In genomic region chr2:8508766-8509165, GRCh38 we compare ENCODE assay signal across 14 cellular contexts.
DNase-seq lines count a peak whose midpoint lies in the region; ATAC-seq and TF ChIP-seq lines count a peak whose summit lies in the region.
"Had no signal": no experiment of that assay in that cellular context is flagged by ENCODE, and none has a peak within 500 bp of the region (broad histone marks: within the 10 kb centered on the region; RNA-seq: fewer than 3 reads in every experiment).

No MANE protein-coding gene starts in this region.

- no peak overlapping the region for H2AFZ ChIP-seq in parathyroid adenoma
- H2AFZ ChIP-seq: GM23248 had no signal

- H3K27me3 Mint-ChIP-seq in central memory CD8-positive, alpha-beta T cell = no peaks in the 10 kb centered on the region
- H3K27me3 Mint-ChIP-seq in chondrocyte (ENCODE audit: low read depth) = peaks cover 4% of the 10 kb centered on the region
- peaks cover 40 to 69% of the 10 kb centered on the region in 2 donors for H3K27me3 Mint-ChIP-seq in stimulated activated naive B cell treated with anti-CD40 and anti-IgM and Interleukin-4, amounts not matched to agents 10 μg/mL and 1 μg/mL and 100 μg/mL, for 72 hours
- peaks cover 11% of the 10 kb centered on the region for H3K27me3 Mint-ChIP-seq in activated naive CD4-positive, alpha-beta T cell treated with anti-CD3 and anti-CD28 coated beads, Interleukin-2, amount 10 ng/mL, durations not matched to agents 7 days and 5 days
- H3K27me3 Mint-ChIP-seq: CD4-positive, alpha-beta T cell had no signal

- peaks cover 10% of the 10 kb centered on the region for H3K9me3 Mint-ChIP-seq in central memory CD8-positive, alpha-beta T cell
- peaks cover 6% of the 10 kb centered on the region for H3K9me3 Mint-ChIP-seq in chondrocyte (ENCODE audit: low read depth)
- H3K9me3 Mint-ChIP-seq in stimulated activated naive B cell treated with anti-CD40 and anti-IgM and Interleukin-4, amounts not matched to agents 10 μg/mL and 1 μg/mL and 100 μg/mL, for 72 hours = peaks cover 22 to 23% of the 10 kb centered on the region in 2 donors
- peaks cover 35% of the 10 kb centered on the region for H3K9me3 Mint-ChIP-seq in activated naive CD4-positive, alpha-beta T cell treated with anti-CD3 and anti-CD28 coated beads, Interleukin-2, amount 10 ng/mL, durations not matched to agents 7 days and 5 days

- no peaks in the 10 kb centered on the region for H3K36me3 ChIP-seq in parathyroid adenoma (ENCODE audit: control insufficient read depth, insufficient read depth, low read length)
- H3K36me3 ChIP-seq in uterus = no peaks in the 10 kb centered on the region
- H3K36me3 ChIP-seq: HAP-1 had no signal

- peaks cover 30% of the 10 kb centered on the region for H3K4me1 Mint-ChIP-seq in central memory CD8-positive, alpha-beta T cell
- H3K4me1 Mint-ChIP-seq in chondrocyte (ENCODE audit: low read depth) = peaks cover 12% of the 10 kb centered on the region
- H3K4me1 Mint-ChIP-seq in stimulated activated naive B cell treated with anti-CD40 and anti-IgM and Interleukin-4, amounts not matched to agents 10 μg/mL and 1 μg/mL and 100 μg/mL, for 72 hours = peaks cover 12 to 30% of the 10 kb centered on the region in 2 donors
- H3K4me1 Mint-ChIP-seq in activated naive CD4-positive, alpha-beta T cell treated with anti-CD3 and anti-CD28 coated beads, Interleukin-2, amount 10 ng/mL, durations not matched to agents 7 days and 5 days = peaks cover 28% of the 10 kb centered on the region

- H3K9ac ChIP-seq in parathyroid adenoma = no peak overlapping the region
- H3K9ac ChIP-seq: GM23248 had no signal

- no peaks in the 10 kb centered on the region for H3K36me3 Mint-ChIP-seq in central memory CD8-positive, alpha-beta T cell (ENCODE audit: insufficient read depth)
- H3K36me3 Mint-ChIP-seq in chondrocyte (ENCODE audit: low read depth) = peaks cover 3% of the 10 kb centered on the region
- H3K36me3 Mint-ChIP-seq in stimulated activated naive B cell treated with anti-CD40 and anti-IgM and Interleukin-4, amounts not matched to agents 10 μg/mL and 1 μg/mL and 100 μg/mL, for 72 hours = peaks cover 15 to 23% of the 10 kb centered on the region in 2 donors
- peaks cover 22% of the 10 kb centered on the region for H3K36me3 Mint-ChIP-seq in activated naive CD4-positive, alpha-beta T cell treated with anti-CD3 and anti-CD28 coated beads, Interleukin-2, amount 10 ng/mL, durations not matched to agents 7 days and 5 days

- CTCF ChIA-PET in activated naive CD4-positive, alpha-beta T cell treated with anti-CD3 and anti-CD28 coated beads, Interleukin-2, amount 10 ng/mL, durations not matched to agents 7 days and 5 days (lab: Charles Lee) = no interaction called here

- H3K9me3 ChIP-seq in parathyroid adenoma (ENCODE audit: control insufficient read depth, low read length) (no peaks in the 10 kb centered on the region), uterus (no peaks in the 10 kb centered on the region)
- H3K9me3 ChIP-seq: HAP-1 had no signal

- no peak overlapping the region for H3K4me2 ChIP-seq in parathyroid adenoma (ENCODE audit: low read length)

- no peak for TF ChIP-seq POLR2A in uterus (IDR thresholded peaks at IDR 0.05)

- H3K4me3 Mint-ChIP-seq in central memory CD8-positive, alpha-beta T cell = no peak overlapping the region
- no peak overlapping the region for H3K4me3 Mint-ChIP-seq in chondrocyte (ENCODE audit: unreplicated experiment)
- H3K4me3 Mint-ChIP-seq in stimulated activated naive B cell treated with anti-CD40 and anti-IgM and Interleukin-4, amounts not matched to agents 10 μg/mL and 1 μg/mL and 100 μg/mL, for 72 hours = no peak overlapping the region
- no peak overlapping the region for H3K4me3 Mint-ChIP-seq in activated naive CD4-positive, alpha-beta T cell treated with anti-CD3 and anti-CD28 coated beads, Interleukin-2, amount 10 ng/mL, durations not matched to agents 7 days and 5 days
- H3K4me3 Mint-ChIP-seq: CD4-positive, alpha-beta T cell had no signal

- peak overlapping the region; percentile 41 for H3K27ac Mint-ChIP-seq in central memory CD8-positive, alpha-beta T cell (ENCODE audit: low read depth)
- no peak overlapping the region for H3K27ac Mint-ChIP-seq in chondrocyte (ENCODE audit: unreplicated experiment)
- H3K27ac Mint-ChIP-seq in stimulated activated naive B cell treated with anti-CD40 and anti-IgM and Interleukin-4, amounts not matched to agents 10 μg/mL and 1 μg/mL and 100 μg/mL, for 72 hours = peak overlapping the region; percentile 71
- H3K27ac Mint-ChIP-seq in activated naive CD4-positive, alpha-beta T cell treated with anti-CD3 and anti-CD28 coated beads, Interleukin-2, amount 10 ng/mL, durations not matched to agents 7 days and 5 days = no peak overlapping the region
- H3K27ac Mint-ChIP-seq: CD4-positive, alpha-beta T cell had no signal

- ATAC-seq in central memory CD8-positive, alpha-beta T cell (replicated peaks; ENCODE audit: extremely low read depth, poor library complexity, severe bottlenecking) = no peak
- no peak for ATAC-seq in stimulated activated naive B cell treated with anti-CD40 and anti-IgM and Interleukin-4, amounts not matched to agents 10 μg/mL and 1 μg/mL and 100 μg/mL, for 72 hours (replicated peaks)
- ATAC-seq: HepG2 had no signal

- intact Hi-C loops in uterus (cut with DNase I; ENCODE audit: low total_unique reads) = no loop called here

- TF ChIP-seq CTCF in chondrocyte (IDR thresholded peaks at IDR 0.05) (no peak), parathyroid adenoma (IDR thresholded peaks at IDR 0.05) (no peak), uterus (IDR thresholded peaks at IDR 0.05) (no peak)

- H3K27ac ChIP-seq in parathyroid adenoma (peak overlapping the region; percentile 96), uterus (no peak overlapping the region)
- H3K27ac ChIP-seq: C4-2B, GM23248 had no signal

- DNase-seq in central memory CD8-positive, alpha-beta T cell (ENCODE audit: low spot score in 2 of 2) = no peak
- DNase-seq in chondrocyte (ENCODE audit: low spot score) (peak; percentile 63), uterus (no peak)
- DNase-seq in stimulated activated naive B cell treated with anti-CD40 and anti-IgM and Interleukin-4, amounts not matched to agents 10 μg/mL and 1 μg/mL and 100 μg/mL, for 72 hours = no peak
- no peak for DNase-seq in activated naive CD4-positive, alpha-beta T cell treated with anti-CD3 and anti-CD28 coated beads, Interleukin-2, amount 10 ng/mL, durations not matched to agents 7 days and 5 days
- no peak for DNase-seq in stimulated activated CD4-positive, alpha-beta T cell treated with anti-CD3 and anti-CD28 coated beads, Interleukin-2, amount 100 ng/mL, for 48 hours
- DNase-seq: AML-193; Caco-2; CD4-positive, alpha-beta T cell; GM23248 had no signal

- H3K4me1 ChIP-seq in parathyroid adenoma (peaks cover 65% of the 10 kb centered on the region), uterus (no peaks in the 10 kb centered on the region)
- H3K4me1 ChIP-seq: Caco-2, HAP-1 had no signal

- no peak overlapping the region for H3K4me3 ChIP-seq in parathyroid adenoma (ENCODE audit: low read depth, low read length)
- H3K4me3 ChIP-seq in uterus = no peak overlapping the region
- H3K4me3 ChIP-seq: GM23248, HAP-1 had no signal

- H3K27me3 ChIP-seq in parathyroid adenoma (ENCODE audit: control insufficient read depth, insufficient read depth, low read length) = no peaks in the 10 kb centered on the region
- H3K27me3 ChIP-seq in uterus = no peaks in the 10 kb centered on the region

- peaks cover 52% of the 10 kb centered on the region for H3K79me2 ChIP-seq in parathyroid adenoma

Comparison
In these comparisons a context has a peak if more than half of its experiments do, and no peak if none do; other contexts are left out.
1. H3K27ac Mint-ChIP-seq: peak in central memory CD8-positive, alpha-beta T cell (single experiment) and stimulated activated naive B cell treated with anti-CD40 and anti-IgM and Interleukin-4, amounts not matched to agents 10 μg/mL and 1 μg/mL and 100 μg/mL, for 72 hours (single experiment); none in chondrocyte (single experiment) and activated naive CD4-positive, alpha-beta T cell treated with anti-CD3 and anti-CD28 coated beads, Interleukin-2, amount 10 ng/mL, durations not matched to agents 7 days and 5 days (single experiment).